Comparison of ENCODE assay signal across 9 cellular contexts in genomic region chr12:45354399-45354798, GRCh38.
DNase-seq lines count a peak whose midpoint lies in the region; ATAC-seq lines count a peak whose summit lies in the region.
"Had no signal": no experiment of that assay in that cellular context is flagged by ENCODE, and none has a peak within 500 bp of the region (broad histone marks: within the 10 kb centered on the region; RNA-seq: fewer than 3 reads in every experiment).

No MANE protein-coding gene starts in this region.

- H3K4me3 ChIP-seq in mesendoderm (ENCODE audit: low read length) = no peak overlapping the region
- H3K4me3 ChIP-seq: MG63 had no signal

- no peak overlapping the region for H3K9ac ChIP-seq in mesendoderm (ENCODE audit: low read length)

- H3K27me3 ChIP-seq in mesendoderm (ENCODE audit: insufficient read depth, low read length, poor library complexity) = no peaks in the 10 kb centered on the region
- H3K27me3 ChIP-seq: MG63 had no signal

- H3K23ac ChIP-seq in mesendoderm (ENCODE audit: low read length) = no peak overlapping the region

- no peak overlapping the region for H4K5ac ChIP-seq in mesendoderm (ENCODE audit: low read length)

- H3K27ac ChIP-seq in mesendoderm (ENCODE audit: low read depth, low read length) = no peak overlapping the region

- H3K4me1 ChIP-seq in mesendoderm (ENCODE audit: control insufficient read depth, low read depth, low read length) = no peaks in the 10 kb centered on the region

- H3K79me1 ChIP-seq in mesendoderm (ENCODE audit: low read length) = no peaks in the 10 kb centered on the region

- H2BK120ac ChIP-seq in mesendoderm (ENCODE audit: low read depth, low read length) = no peak overlapping the region

- no peak overlapping the region for H2BK5ac ChIP-seq in mesendoderm (ENCODE audit: low read length)

- H3K56ac ChIP-seq in mesendoderm (ENCODE audit: low read length) = no peak overlapping the region

- no peak overlapping the region for H2BK15ac ChIP-seq in mesendoderm (replicated peaks; ENCODE audit: low read depth)

- H3K4ac ChIP-seq in mesendoderm (ENCODE audit: low read depth, low read length) = no peak overlapping the region

- peaks cover 2% of the 10 kb centered on the region for H3K36me3 ChIP-seq in mesendoderm (ENCODE audit: control insufficient read depth, insufficient read depth, low read length)

- H4K8ac ChIP-seq in mesendoderm (ENCODE audit: low read depth, low read length) = no peak overlapping the region

- H2AK5ac ChIP-seq in mesendoderm (ENCODE audit: low read length) = no peak overlapping the region

- DNase-seq in mesendoderm (peak; percentile 54), putamen (ENCODE audit: low spot score) (no peak), NCI-H2196 (lab: John Stamatoyannopoulos, UW; ENCODE audit: unreplicated experiment) (no peak), NCI-H1048 (lab: John Stamatoyannopoulos, UW) (no peak)
- DNase-seq: MG63; stimulated activated CD4-positive, alpha-beta T cell treated with anti-CD3 and anti-CD28 coated beads, Interleukin-4, amount 100 ng/mL, for 24 hours had no signal

- H3K18ac ChIP-seq in mesendoderm (ENCODE audit: low read length) = no peak overlapping the region

- peak; percentile 77 for ATAC-seq in GM18868 (IDR thresholded peaks at IDR 0.05; ENCODE audit: unreplicated experiment)
- peak; percentile 89 for ATAC-seq in GM21515 (IDR thresholded peaks at IDR 0.05; ENCODE audit: unreplicated experiment)
- peak; percentile 97 for ATAC-seq in HG03432 (IDR thresholded peaks at IDR 0.05; ENCODE audit: unreplicated experiment)

- no peaks in the 10 kb centered on the region for H3K79me2 ChIP-seq in mesendoderm (ENCODE audit: control insufficient read depth, insufficient read depth, low read length)

- no peak overlapping the region for H3K4me2 ChIP-seq in mesendoderm (ENCODE audit: low read length)
